ENCODE assay signal across 8 cellular contexts in the genomic region with DNA sequence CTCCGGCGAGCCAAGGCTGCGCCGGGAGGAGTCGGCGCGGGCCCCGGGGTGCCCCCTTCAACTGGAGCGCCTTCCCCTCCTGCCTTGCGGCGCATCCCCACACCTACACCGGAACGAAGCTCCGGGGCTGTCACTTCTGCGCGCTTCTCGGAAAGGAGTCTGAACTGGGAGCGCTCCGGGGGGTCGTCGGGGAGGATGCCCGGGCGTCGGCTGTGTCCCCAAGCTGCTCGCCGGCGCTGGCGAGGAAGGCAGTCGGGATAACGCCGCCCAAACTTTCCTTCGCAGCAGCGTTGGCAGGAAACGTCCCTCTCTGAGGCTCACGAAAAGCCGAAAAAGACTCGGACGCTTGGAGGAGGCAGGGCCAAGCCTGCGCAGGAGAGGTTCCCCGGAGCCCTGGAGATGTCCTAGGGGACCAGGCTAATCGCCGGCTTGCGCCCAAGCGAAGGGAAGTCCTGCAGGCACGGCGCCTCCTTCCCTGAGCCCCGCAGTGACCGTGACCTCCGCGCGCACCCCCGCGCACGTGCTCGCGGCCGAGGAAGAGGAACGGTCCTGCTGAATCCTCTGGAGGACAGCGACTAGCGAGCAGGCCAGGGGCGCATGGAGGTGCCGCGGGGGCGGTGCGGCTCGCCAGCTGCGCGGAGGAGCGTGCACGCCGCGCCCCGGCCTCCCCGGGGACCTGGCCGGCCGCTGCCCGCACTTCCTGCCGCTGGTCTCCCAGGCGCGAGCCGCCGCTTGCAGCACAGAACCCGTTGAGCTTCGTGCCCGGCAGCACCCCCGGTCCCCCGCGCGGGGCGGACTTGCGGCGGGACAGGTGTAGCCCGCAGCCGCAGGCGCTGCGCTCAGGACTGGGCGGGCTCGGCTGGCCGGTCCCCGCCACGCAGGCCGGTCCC. TPM values are rescaled to one million over a fixed set of nuclear protein-coding genes. Genes with fewer than 3 reads are reported as not detected.
DNase-seq lines count a peak whose midpoint lies in the region; ATAC-seq and TF ChIP-seq lines count a peak whose summit lies in the region.

A gene (plus strand): TSS at position 740 of the 890 bp plus-strand sequence.

- DNase-seq in NCI-H1105 treated with DMSO at 0.1 percent for 48 hours (lab: John Stamatoyannopoulos, UW), result peak; percentile 31
- DNase-seq in NCI-H1105 (lab: John Stamatoyannopoulos, UW), result no peak
- peak; percentile 77 for DNase-seq in HS-27A (ENCODE audit: low read depth)
- peak; percentile 43 for DNase-seq in activated CD8-positive, alpha-beta T cell treated with anti-CD3 and anti-CD28 coated beads for 36 hours
- DNase-seq in thyroid gland, result peak; percentile 38 to 45

- H3K27me3 ChIP-seq in esophagus (ENCODE audit: control insufficient read depth in 1 of 2, insufficient read depth in 2 of 2, low read length in 2 of 2), result no peaks in the 10 kb centered on the region
- H3K27me3 ChIP-seq in mononuclear cell (ENCODE audit: insufficient read depth, low read length), result peaks cover 40% of the 10 kb centered on the region
- H3K27me3 ChIP-seq in thyroid gland, result no peaks in the 10 kb centered on the region

- peaks cover 48% of the 10 kb centered on the region for H3K4me1 Mint-ChIP-seq in activated CD8-positive, alpha-beta T cell treated with anti-CD3 and anti-CD28 coated beads for 36 hours (ENCODE audit: low read depth)

- peak within 1 kb of the TSS; percentile 81 for H3K4me3 Mint-ChIP-seq in activated CD8-positive, alpha-beta T cell treated with anti-CD3 and anti-CD28 coated beads for 36 hours

- peak; percentile 24 for ATAC-seq in activated CD8-positive, alpha-beta T cell treated with anti-CD3 and anti-CD28 coated beads for 36 hours
- ATAC-seq in HG03135 (IDR thresholded peaks at IDR 0.05; ENCODE audit: unreplicated experiment), result no peak

- no peaks in the 10 kb centered on the region for H3K9me3 ChIP-seq in esophagus (ENCODE audit: control insufficient read depth in 2 of 2, insufficient read depth in 1 of 2, low read depth in 1 of 2, low read length in 1 of 2)
- no peaks in the 10 kb centered on the region for H3K9me3 ChIP-seq in mononuclear cell (ENCODE audit: low read depth, low read length)
- H3K9me3 ChIP-seq in thyroid gland, result no peaks in the 10 kb centered on the region

- 0 to 1% methylated on average over 71 to 102 of the region's 102 CpGs for WGBS in esophagus, 2 donors
- 0 to 3% methylated on average over 19 to 31 of the region's 102 CpGs for WGBS in thyroid gland, 2 donors

- TF ChIP-seq CTCF in activated CD8-positive, alpha-beta T cell treated with anti-CD3 and anti-CD28 coated beads for 36 hours (IDR thresholded peaks at IDR 0.05), result no peak
- TF ChIP-seq CTCF in thyroid gland (IDR thresholded peaks at IDR 0.05), result no peak

- intact Hi-C loops in activated CD8-positive, alpha-beta T cell treated with anti-CD3 and anti-CD28 coated beads for 36 hours (cut with micrococcal nuclease), result loop anchor here (2.0 kb wide), 1 partner anchor 382 kb away; no protein-coding TSS in a partner anchor
- intact Hi-C loops in thyroid gland (cut with DNase I), result loop anchor here (2.0 kb wide), 1 partner anchor 380 kb away; no protein-coding TSS in a partner anchor

- TF ChIP-seq POLR2A in thyroid gland (IDR thresholded peaks at IDR 0.05), result no peak

- H3K36me3 ChIP-seq in esophagus (ENCODE audit: control insufficient read depth in 2 of 2, insufficient read depth in 2 of 2, low read length in 1 of 2) (no peaks in the 10 kb centered on the region), thyroid gland (no peaks in the 10 kb centered on the region)

- CTCF ChIA-PET in activated CD8-positive, alpha-beta T cell treated with anti-CD3 and anti-CD28 coated beads for 36 hours (lab: Charles Lee), result interaction anchor here (0.7 to 4.8 kb wide), 10 partner anchors 10 to 383 kb away, joined by 3 to 63 read pairs (median 4); no protein-coding TSS in a partner anchor

- H3K4me1 ChIP-seq in esophagus (ENCODE audit: control insufficient read depth in 2 of 2, insufficient read depth in 2 of 2, low read length in 1 of 2) (peaks cover 2 to 16% of the 10 kb centered on the region in 2 donors), mononuclear cell (ENCODE audit: insufficient read depth, low read length) (peaks cover 30% of the 10 kb centered on the region), thyroid gland (peaks cover 0 to 21% of the 10 kb centered on the region in 2 donors)

- peaks cover 17% of the 10 kb centered on the region for H3K27me3 Mint-ChIP-seq in activated CD8-positive, alpha-beta T cell treated with anti-CD3 and anti-CD28 coated beads for 36 hours

- POLR2A ChIA-PET in activated CD8-positive, alpha-beta T cell treated with anti-CD3 and anti-CD28 coated beads for 36 hours (lab: Charles Lee), result interaction anchor here (1.0 to 2.1 kb wide), 2 partner anchors 97 to 381 kb away, joined by 4 to 8 read pairs; no protein-coding TSS in a partner anchor

- no peaks in the 10 kb centered on the region for H3K36me3 Mint-ChIP-seq in activated CD8-positive, alpha-beta T cell treated with anti-CD3 and anti-CD28 coated beads for 36 hours (ENCODE audit: low read depth)

- peak within 1 kb of the TSS; percentile 62 to 81 for H3K27ac ChIP-seq in esophagus (ENCODE audit: low read depth in 2 of 2, low read length in 1 of 2)
- peak within 1 kb of the TSS in 2 of 3 donors; percentile 31 to 34 for H3K27ac ChIP-seq in thyroid gland

- H3K4me3 ChIP-seq in esophagus (ENCODE audit: low read depth in 1 of 2, low read length in 2 of 2) (peak within 1 kb of the TSS; percentile 64 to 72), mononuclear cell (ENCODE audit: low read length) (peak within 1 kb of the TSS; percentile 45), thyroid gland (replicated peaks in 1 of 3) (peak within 1 kb of the TSS; percentile 41 to 60 (median 45))

- no peaks in the 10 kb centered on the region for H3K9me3 Mint-ChIP-seq in activated CD8-positive, alpha-beta T cell treated with anti-CD3 and anti-CD28 coated beads for 36 hours

- H3K27ac Mint-ChIP-seq in activated CD8-positive, alpha-beta T cell treated with anti-CD3 and anti-CD28 coated beads for 36 hours, result peak within 1 kb of the TSS; percentile 69

RNA-seq across cellular contexts. Expression of the gene that starts here (rescaled TPM):
- 1 to 10 TPM; 1.9 to 2.3 TPM for total RNA-seq in activated CD8-positive, alpha-beta T cell treated with anti-CD3 and anti-CD28 coated beads for 36 hours
- 1 to 10 TPM; 1.1 to 1.3 TPM for polyA plus RNA-seq in esophagus
- total RNA-seq in mononuclear cell, result 2.2 TPM
- total RNA-seq in thyroid gland, result 1 to 10 TPM; 2.1 to 7.4 (median 2.8) TPM
